In the genomic region with DNA sequence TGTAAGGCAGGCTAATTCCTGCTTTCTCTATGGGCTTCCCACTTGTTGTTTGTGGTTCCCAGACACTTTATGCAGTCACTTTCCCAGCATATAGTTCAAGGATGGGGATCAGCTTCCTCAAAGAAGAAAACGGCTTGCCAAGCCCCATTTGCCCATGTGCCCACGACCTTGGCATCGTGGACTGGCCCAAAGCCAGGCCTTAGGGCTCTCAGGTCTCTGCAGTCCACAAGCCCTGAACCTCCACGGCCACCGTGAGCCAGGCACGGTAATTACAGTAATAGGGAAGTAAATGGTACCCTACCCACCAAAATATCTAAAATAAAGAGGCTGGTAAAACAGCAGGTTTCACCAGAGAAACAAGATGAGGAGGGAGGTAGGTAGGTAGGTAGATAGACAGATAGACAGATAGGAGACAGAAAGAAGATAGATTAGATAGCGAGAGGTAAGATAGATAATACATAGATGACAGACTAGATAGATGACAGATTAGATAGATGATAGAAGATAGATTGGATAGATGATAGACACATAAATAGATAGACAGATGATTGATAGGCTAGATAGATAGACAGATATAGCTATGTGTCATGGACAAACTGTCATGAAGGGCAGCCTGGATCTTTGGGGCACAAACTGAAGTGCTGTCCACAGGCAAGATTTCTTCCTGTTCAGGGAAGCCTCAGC, we compare ENCODE assay signal across 25 cellular contexts.
"Had no signal": no experiment of that assay in that cellular context is flagged by ENCODE, and none has a peak within 500 bp of the region (broad histone marks: within the 10 kb centered on the region; RNA-seq: fewer than 3 reads in every experiment).

No MANE protein-coding gene starts in this region.

- H3K36me3 Mint-ChIP-seq: activated CD4-positive, alpha-beta memory T cell treated with anti-CD3 and anti-CD28 coated beads for 36 hours had no signal

- H3K27me3 Mint-ChIP-seq: activated CD4-positive, alpha-beta memory T cell treated with anti-CD3 and anti-CD28 coated beads for 36 hours; activated CD4-positive, alpha-beta T cell treated with anti-CD3 and anti-CD28 coated beads, Interleukin-2, amount 10 ng/mL, durations not matched to agents 7 days and 5 days; activated naive CD8-positive, alpha-beta T cell treated with anti-CD3 and anti-CD28 coated beads, Interleukin-2, amount 50 U/mL, for 24 hours had no signal

- H3K4me2 ChIP-seq: SK-N-SH had no signal

- H3K4me3 ChIP-seq: ascending aorta, body of pancreas, MG63, Peyer's patch, SJCRH30 had no signal

- H3K9ac ChIP-seq: SK-N-SH had no signal

- H3K4me3 Mint-ChIP-seq: activated CD4-positive, alpha-beta memory T cell treated with anti-CD3 and anti-CD28 coated beads for 36 hours; activated CD4-positive, alpha-beta T cell treated with anti-CD3 and anti-CD28 coated beads, Interleukin-2, amount 10 ng/mL, durations not matched to agents 7 days and 5 days; activated naive CD8-positive, alpha-beta T cell treated with anti-CD3 and anti-CD28 coated beads, Interleukin-2, amount 50 U/mL, for 24 hours; activated T-cell treated with anti-CD3 and anti-CD28 coated beads, Interleukin-2, amount 50 U/mL, for 4 hours had no signal

- H3K27ac ChIP-seq: ascending aorta, body of pancreas, Peyer's patch, RWPE1, SJCRH30 had no signal

- H3K4me1 ChIP-seq: ascending aorta, body of pancreas, SJCRH30 had no signal

- H3K9me3 ChIP-seq: ascending aorta, body of pancreas, MG63, Peyer's patch, SJCRH30, SK-N-SH had no signal

- H3K27ac Mint-ChIP-seq: activated CD4-positive, alpha-beta memory T cell treated with anti-CD3 and anti-CD28 coated beads for 36 hours; activated CD4-positive, alpha-beta T cell treated with anti-CD3 and anti-CD28 coated beads, Interleukin-2, amount 10 ng/mL, durations not matched to agents 7 days and 5 days; activated naive CD4-positive, alpha-beta T cell treated with anti-CD3 and anti-CD28 coated beads, Interleukin-2, amount 50 U/mL, for 72 hours; activated naive CD8-positive, alpha-beta T cell treated with anti-CD3 and anti-CD28 coated beads, Interleukin-2, amount 50 U/mL, for 24 hours had no signal

- H3K36me3 ChIP-seq: ascending aorta, MG63, Peyer's patch, SJCRH30 had no signal

- DNase-seq: activated CD4-positive, alpha-beta memory T cell treated with anti-CD3 and anti-CD28 coated beads for 36 hours; activated CD4-positive, alpha-beta T cell treated with anti-CD3 and anti-CD28 coated beads, Interleukin-2, amount 10 ng/mL, durations not matched to agents 7 days and 5 days; activated CD4-positive, CD25-positive, alpha-beta regulatory T cell; activated CD8-positive, alpha-beta memory T cell treated with anti-CD3 and anti-CD28 coated beads for 24 hours; activated effector memory CD4-positive, alpha-beta T cell treated with anti-CD3 and anti-CD28 coated beads, Interleukin-2, amount 50 U/mL, for 16 hours; activated naive CD4-positive, alpha-beta T cell treated with Interleukin-2 at 50 U/mL for 16 hours; activated naive CD8-positive, alpha-beta T cell treated with anti-CD3 and anti-CD28 coated beads, Interleukin-2, amount 50 U/mL, for 24 hours; activated T-cell treated with anti-CD3 and anti-CD28 coated beads, Interleukin-2, amount 50 U/mL, for 4 hours; amniotic stem cell; central memory CD4-positive, alpha-beta T cell; MG63; MV-4-11; NCI-H1436 treated with DMSO at 0.1 percent for 48 hours; NCI-H187; NCI-H2107; NCI-H2171 treated with DMSO at 0.1 percent for 48 hours; NCI-H526 treated with DMSO at 0.1 percent for 48 hours; Right ventricle myocardium superior; SJCRH30; SK-N-SH had no signal

- H3K9me3 Mint-ChIP-seq: activated T-cell treated with anti-CD3 and anti-CD28 coated beads, Interleukin-2, amount 50 U/mL, for 4 hours had no signal

- H3K27me3 ChIP-seq: ascending aorta, body of pancreas, MG63, Peyer's patch, SJCRH30 had no signal

- H3K4me1 Mint-ChIP-seq: activated CD4-positive, alpha-beta T cell treated with anti-CD3 and anti-CD28 coated beads, Interleukin-2, amount 10 ng/mL, durations not matched to agents 7 days and 5 days; activated naive CD8-positive, alpha-beta T cell treated with anti-CD3 and anti-CD28 coated beads, Interleukin-2, amount 50 U/mL, for 24 hours had no signal
